34 cellular contexts compared by ENCODE assay signal in genomic region chr6:134932535-134933470, GRCh38. TPM values are rescaled to one million over a fixed set of nuclear protein-coding genes. Genes with fewer than 3 reads are reported as not detected.
"Had no signal": no experiment of that assay in that cellular context is flagged by ENCODE, and none has a peak within 500 bp of the region (broad histone marks: within the 10 kb centered on the region; RNA-seq: fewer than 3 reads in every experiment).

No MANE protein-coding gene starts in this region.

- H3K4me2 ChIP-seq: SK-N-SH had no signal

- H3K27ac ChIP-seq: ascending aorta, Peyer's patch, SJSA1 had no signal

- H3K27me3 ChIP-seq: ascending aorta, breast epithelium, Peyer's patch, SJSA1 had no signal

- H3K9me3 Mint-ChIP-seq: activated CD4-positive, alpha-beta T cell treated with anti-CD3 and anti-CD28 coated beads, Interleukin-2, amount 10 ng/mL, durations not matched to agents 24 days and 14 days; activated naive CD4-positive, alpha-beta T cell treated with anti-CD3 and anti-CD28 coated beads, Interleukin-2, amount 50 U/mL, for 24 hours; activated naive CD8-positive, alpha-beta T cell treated with anti-CD3 and anti-CD28 coated beads, Interleukin-2, amount 10 ng/mL, durations not matched to agents 7 days and 5 days; activated T-cell treated with anti-CD3 and anti-CD28 coated beads, Interleukin-2, amount 50 U/mL, for 24 hours; activated T-helper 2 cell treated with anti-CD3 and anti-CD28 coated beads, Interferon-gamma antibody, Interleukin-2, Interleukin-4, amounts not matched to agents 10 μg/mL and 5 μg/mL and 100 μg/mL, durations not matched to agents 14 hours and 24 hours and 36 hours; T-helper 1 cell treated with Interleukin-12 subunit alpha and Interleukin-12 subunit beta and Interleukin-4 antibody, amounts not matched to agents 30 μg/mL and 1 μg/mL, for 36 hours; T-helper 2 cell treated with Interferon-gamma antibody and Interleukin-4, amounts not matched to agents 5 μg/mL and 100 μg/mL, for 36 hours had no signal

- H3K9ac ChIP-seq: SK-N-SH had no signal

- H3K9me3 ChIP-seq: ascending aorta, breast epithelium, Peyer's patch, SJSA1, SK-N-SH had no signal

- DNase-seq: activated CD4-positive, alpha-beta T cell treated with anti-CD3 and anti-CD28 coated beads, Interleukin-2, amount 10 ng/mL, durations not matched to agents 24 days and 14 days; activated CD4-positive, alpha-beta T cell treated with anti-CD3 and anti-CD28 coated beads, Interleukin-2, amount 50 U/mL, for 4 hours; activated CD8-positive, alpha-beta T cell treated with anti-CD3 and anti-CD28 coated beads, Interleukin-2, amount 10 ng/mL, durations not matched to agents 7 days and 5 days; activated gamma-delta T cell; activated naive CD4-positive, alpha-beta T cell treated with Interleukin-2 at 50 U/mL for 16 hours; activated naive CD8-positive, alpha-beta T cell treated with anti-CD3 and anti-CD28 coated beads, Interleukin-2, amount 10 ng/mL, durations not matched to agents 7 days and 5 days; activated T-cell treated with anti-CD3 and anti-CD28 coated beads, Interleukin-2, amount 50 U/mL, for 24 hours; amygdala; Kasumi-1; KG1; MM.1S; MV-4-11; NCI-H1092; NCI-H1436 treated with DMSO at 0.1 percent for 48 hours; NCI-H1694 treated with DMSO at 0.1 percent for 48 hours; NCI-H2029; NCI-H345; NCI-H526; NCI-H748 treated with DMSO at 0.1 percent for 48 hours; NK-92 treated with Interleukin-12 subunit alpha and Interleukin-12 subunit beta, amount 100 ng/mL, for 24 hours; PC-3; Peyer's patch; RPMI8226; SHP77 treated with DMSO at 0.1 percent for 48 hours; SK-N-SH had no signal

- H3K27me3 Mint-ChIP-seq: activated CD4-positive, alpha-beta T cell treated with anti-CD3 and anti-CD28 coated beads, Interleukin-2, amount 10 ng/mL, durations not matched to agents 24 days and 14 days; activated naive CD4-positive, alpha-beta T cell treated with anti-CD3 and anti-CD28 coated beads, Interleukin-2, amount 50 U/mL, for 24 hours; activated naive CD8-positive, alpha-beta T cell treated with anti-CD3 and anti-CD28 coated beads, Interleukin-2, amount 10 ng/mL, durations not matched to agents 7 days and 5 days; activated T-cell treated with anti-CD3 and anti-CD28 coated beads, Interleukin-2, amount 50 U/mL, for 24 hours had no signal

- H3K4me3 Mint-ChIP-seq: activated CD4-positive, alpha-beta T cell treated with anti-CD3 and anti-CD28 coated beads, Interleukin-2, amount 10 ng/mL, durations not matched to agents 24 days and 14 days; activated CD8-positive, alpha-beta T cell treated with anti-CD3 and anti-CD28 coated beads, Interleukin-2, amount 10 ng/mL, durations not matched to agents 7 days and 5 days; activated naive CD4-positive, alpha-beta T cell treated with anti-CD3 and anti-CD28 coated beads, Interleukin-2, amount 50 U/mL, for 24 hours; activated naive CD8-positive, alpha-beta T cell treated with anti-CD3 and anti-CD28 coated beads, Interleukin-2, amount 10 ng/mL, durations not matched to agents 7 days and 5 days; activated T-cell treated with anti-CD3 and anti-CD28 coated beads, Interleukin-2, amount 50 U/mL, for 24 hours; T-helper 1 cell treated with Interleukin-12 subunit alpha and Interleukin-12 subunit beta and Interleukin-4 antibody, amounts not matched to agents 30 μg/mL and 1 μg/mL, for 36 hours; T-helper 2 cell treated with Interferon-gamma antibody and Interleukin-4, amounts not matched to agents 5 μg/mL and 100 μg/mL, for 36 hours had no signal

- H3K36me3 ChIP-seq: ascending aorta, breast epithelium, Peyer's patch, SJSA1 had no signal

- FAIRE-seq: TTC549 had no signal

- H3K27ac Mint-ChIP-seq: activated CD4-positive, alpha-beta T cell treated with anti-CD3 and anti-CD28 coated beads, Interleukin-2, amount 10 ng/mL, durations not matched to agents 24 days and 14 days; activated CD8-positive, alpha-beta T cell treated with anti-CD3 and anti-CD28 coated beads, Interleukin-2, amount 10 ng/mL, durations not matched to agents 7 days and 5 days; activated naive CD4-positive, alpha-beta T cell treated with anti-CD3 and anti-CD28 coated beads, Interleukin-2, amount 50 U/mL, for 24 hours; activated naive CD8-positive, alpha-beta T cell treated with anti-CD3 and anti-CD28 coated beads, Interleukin-2, amount 10 ng/mL, durations not matched to agents 7 days and 5 days; activated T-cell treated with anti-CD3 and anti-CD28 coated beads, Interleukin-2, amount 50 U/mL, for 24 hours; activated T-helper 2 cell treated with anti-CD3 and anti-CD28 coated beads, Interferon-gamma antibody, Interleukin-2, Interleukin-4, amounts not matched to agents 10 μg/mL and 5 μg/mL and 100 μg/mL, durations not matched to agents 14 hours and 24 hours and 36 hours; T-helper 1 cell treated with Interleukin-12 subunit alpha and Interleukin-12 subunit beta and Interleukin-4 antibody, amounts not matched to agents 30 μg/mL and 1 μg/mL, for 36 hours; T-helper 2 cell treated with Interferon-gamma antibody and Interleukin-4, amounts not matched to agents 5 μg/mL and 100 μg/mL, for 36 hours had no signal

- ATAC-seq: activated CD8-positive, alpha-beta T cell treated with anti-CD3 and anti-CD28 coated beads, Interleukin-2, amount 10 ng/mL, durations not matched to agents 7 days and 5 days; PC-3 had no signal

- H3K4me3 ChIP-seq: ascending aorta, breast epithelium, Peyer's patch, SJSA1 had no signal

- H3K4me1 ChIP-seq: ascending aorta, breast epithelium, Peyer's patch had no signal

RNA-seq across cellular contexts. Expression of gene ALDH8A1, which starts 17.1 kb away (rescaled TPM):
- total RNA-seq: ascending aorta, NCI-H460, SJSA1 had no signal
